Comparison of ENCODE assay signal across 15 cellular contexts in genomic region chr17:42655528-42655927, GRCh38. TPM values are rescaled to one million over a fixed set of nuclear protein-coding genes. Genes with fewer than 3 reads are reported as not detected.
DNase-seq lines count a peak whose midpoint lies in the region; ATAC-seq and TF ChIP-seq lines count a peak whose summit lies in the region.
"Had no signal": no experiment of that assay in that cellular context is flagged by ENCODE, and none has a peak within 500 bp of the region (broad histone marks: within the 10 kb centered on the region; RNA-seq: fewer than 3 reads in every experiment).

No MANE protein-coding gene starts in this region.

- TF ChIP-seq CTCF in fibroblast of mammary gland (conservative IDR thresholded peaks at IDR 0.05; ENCODE audit: control insufficient read depth, insufficient read depth, low read depth, low read length): no peak
- no peak for TF ChIP-seq CTCF in endothelial cell (IDR thresholded peaks at IDR 0.05; ENCODE audit: unreplicated experiment)

- intact Hi-C loops in left colon (cut with DNase I, micrococcal nuclease): no loop called here

- H3K9me3 Mint-ChIP-seq in immature natural killer cell: no peaks in the 10 kb centered on the region
- no peaks in the 10 kb centered on the region for H3K9me3 Mint-ChIP-seq in endothelial cell (ENCODE audit: unreplicated experiment)

- ATAC-seq in left colon: no peak

- H3K4me1 Mint-ChIP-seq in immature natural killer cell (peaks cover 19 to 30% of the 10 kb centered on the region in 2 donors), endothelial cell (ENCODE audit: unreplicated experiment) (peaks cover 13% of the 10 kb centered on the region)

- H3K36me3 Mint-ChIP-seq in immature natural killer cell (no peaks in the 10 kb centered on the region), endothelial cell (ENCODE audit: low read depth, unreplicated experiment) (peaks cover 6% of the 10 kb centered on the region)

- H3K4me3 ChIP-seq in fibroblast of mammary gland (ENCODE audit: control insufficient read depth, low read depth, low read length): no peak overlapping the region
- H3K4me3 ChIP-seq: ascending aorta, HAP-1, ovary had no signal

- peak; percentile 70 for DNase-seq in A172 (ENCODE audit: low spot score)
- DNase-seq in EL: peak; percentile 64
- peak; percentile 84 for DNase-seq in RPMI7951 (ENCODE audit: low read depth)
- peak; percentile 64 for DNase-seq in fibroblast of mammary gland (ENCODE audit: low read depth)
- no peak for DNase-seq in immature natural killer cell
- DNase-seq in left colon: no peak
- no peak for DNase-seq in endothelial cell (ENCODE audit: low spot score)
- DNase-seq in HT-29 (ENCODE audit: low spot score): no peak
- DNase-seq: AML-193, NCI-H2029 treated with DMSO at 0.1 percent for 48 hours, NCI-H82, ovary had no signal

- peaks cover 4 to 7% (median 4%) of the 10 kb centered on the region in 3 donors for H3K27me3 Mint-ChIP-seq in immature natural killer cell (ENCODE audit: low read depth in 3 of 3)
- H3K27me3 Mint-ChIP-seq in endothelial cell (ENCODE audit: unreplicated experiment): peaks cover 7% of the 10 kb centered on the region

- peak overlapping the region in 2 of 5 donors; percentile 2 to 53 for H3K4me3 Mint-ChIP-seq in immature natural killer cell
- no peak overlapping the region for H3K4me3 Mint-ChIP-seq in endothelial cell (ENCODE audit: unreplicated experiment)
- H3K4me3 Mint-ChIP-seq: dendritic cell treated with granulocyte-macrophage colony-stimulating factor and Interleukin-4, amounts not matched to agents 40 ng/mL and 50 ng/mL, for 4 days had no signal

- H3K27ac Mint-ChIP-seq in immature natural killer cell (peak overlapping the region in 1 of 6 donors; percentile 68), endothelial cell (ENCODE audit: unreplicated experiment) (no peak overlapping the region)
- H3K27ac Mint-ChIP-seq: dendritic cell treated with granulocyte-macrophage colony-stimulating factor and Interleukin-4, amounts not matched to agents 40 ng/mL and 50 ng/mL, for 4 days had no signal

RNA-seq across cellular contexts. Expression of gene TUBG2, which starts 3.6 kb away (rescaled TPM):
- total RNA-seq in A172 (2014; rRNA removed; shearing (Covaris generic)): 21.8 and 34.1 TPM in 2 replicates
- total RNA-seq in RPMI7951 (2014; rRNA removed; shearing (Covaris generic)): 19.9 and 21.6 TPM in 2 replicates
- 1 to 10 TPM; 1.3 to 4.0 (median 3.4) TPM for polyA plus RNA-seq in immature natural killer cell
- total RNA-seq in left colon: 1 to 10 TPM; 4.4 to 7.7 TPM
- total RNA-seq in endothelial cell (ENCODE audit: unreplicated experiment): 19.7 TPM
- 7.4 and 8.7 TPM in 2 replicates for total RNA-seq in HT-29 (2014; rRNA removed; shearing (Covaris generic))

RNA-seq across cellular contexts. Expression of gene PLEKHH3, which starts 21.3 kb away (rescaled TPM):
- 32.8 and 37.0 TPM in 2 replicates for total RNA-seq in A172 (2014; rRNA removed; shearing (Covaris generic))
- total RNA-seq in RPMI7951 (2014; rRNA removed; shearing (Covaris generic)): 9.9 and 12.5 TPM in 2 replicates
- not detected for polyA plus RNA-seq in immature natural killer cell
- total RNA-seq in left colon (10 to 100 TPM; 15.0 to 16.6 TPM), endothelial cell (ENCODE audit: unreplicated experiment) (25.2 TPM)
- 34.2 and 49.4 TPM in 2 replicates for total RNA-seq in HT-29 (2014; rRNA removed; shearing (Covaris generic))

RNA-seq across cellular contexts. Expression of gene CCR10, which starts 26.1 kb away (rescaled TPM):
- total RNA-seq in A172 (2014; rRNA removed; shearing (Covaris generic)): 2.7 and 3.6 TPM in 2 replicates
- 1.4 and 2.0 TPM in 2 replicates for total RNA-seq in RPMI7951 (2014; rRNA removed; shearing (Covaris generic))
- polyA plus RNA-seq in immature natural killer cell: under 1 TPM in 2 of 3 donors, not detected in 1; 0.17 to 0.26 TPM
- total RNA-seq in left colon: 1 to 10 TPM in 1 of 2 donors, under 1 TPM in 1; 0.58 to 2.4 TPM
- 1.2 TPM for total RNA-seq in endothelial cell (ENCODE audit: unreplicated experiment)
- not detected in 2 replicates for total RNA-seq in HT-29 (2014; rRNA removed; shearing (Covaris generic))

RNA-seq across cellular contexts. Expression of gene CNTNAP1, which starts 26.8 kb away (rescaled TPM):
- total RNA-seq in A172 (2014; rRNA removed; shearing (Covaris generic)): 19.2 and 20.8 TPM in 2 replicates
- 9.6 and 10.2 TPM in 2 replicates for total RNA-seq in RPMI7951 (2014; rRNA removed; shearing (Covaris generic))
- under 1 TPM in 1 of 3 donors, not detected in 2; 0.73 TPM for polyA plus RNA-seq in immature natural killer cell
- total RNA-seq in left colon (1 to 10 TPM; 1.2 to 4.6 TPM), endothelial cell (ENCODE audit: unreplicated experiment) (8.9 TPM)
- 0.08 and 0.23 TPM in 2 replicates for total RNA-seq in HT-29 (2014; rRNA removed; shearing (Covaris generic))

RNA-seq across cellular contexts. Expression of gene TUBG1, which starts 46.0 kb away (rescaled TPM):
- total RNA-seq in A172 (2014; rRNA removed; shearing (Covaris generic)): 157 and 159 TPM in 2 replicates
- total RNA-seq in RPMI7951 (2014; rRNA removed; shearing (Covaris generic)): 128 and 148 TPM in 2 replicates
- polyA plus RNA-seq in immature natural killer cell: 10 to 100 TPM in 2 of 3 donors, 1 to 10 TPM in 1; 6.0 to 16.9 (median 10.9) TPM
- 10 to 100 TPM; 24.3 to 39.7 TPM for total RNA-seq in left colon
- 54.5 TPM for total RNA-seq in endothelial cell (ENCODE audit: unreplicated experiment)
- 123 and 127 TPM in 2 replicates for total RNA-seq in HT-29 (2014; rRNA removed; shearing (Covaris generic))

Comparison
In these comparisons a context has a peak if more than half of its experiments do, and no peak if none do; other contexts are left out.
1. DNase-seq: peak in A172 (single experiment), EL (single experiment), RPMI7951 (single experiment) and fibroblast of mammary gland (single experiment); none in immature natural killer cell (0 of 3), left colon (0 of 2), endothelial cell (single experiment) and HT-29 (single experiment).